8 cellular contexts compared by ENCODE assay signal in the genomic region with DNA sequence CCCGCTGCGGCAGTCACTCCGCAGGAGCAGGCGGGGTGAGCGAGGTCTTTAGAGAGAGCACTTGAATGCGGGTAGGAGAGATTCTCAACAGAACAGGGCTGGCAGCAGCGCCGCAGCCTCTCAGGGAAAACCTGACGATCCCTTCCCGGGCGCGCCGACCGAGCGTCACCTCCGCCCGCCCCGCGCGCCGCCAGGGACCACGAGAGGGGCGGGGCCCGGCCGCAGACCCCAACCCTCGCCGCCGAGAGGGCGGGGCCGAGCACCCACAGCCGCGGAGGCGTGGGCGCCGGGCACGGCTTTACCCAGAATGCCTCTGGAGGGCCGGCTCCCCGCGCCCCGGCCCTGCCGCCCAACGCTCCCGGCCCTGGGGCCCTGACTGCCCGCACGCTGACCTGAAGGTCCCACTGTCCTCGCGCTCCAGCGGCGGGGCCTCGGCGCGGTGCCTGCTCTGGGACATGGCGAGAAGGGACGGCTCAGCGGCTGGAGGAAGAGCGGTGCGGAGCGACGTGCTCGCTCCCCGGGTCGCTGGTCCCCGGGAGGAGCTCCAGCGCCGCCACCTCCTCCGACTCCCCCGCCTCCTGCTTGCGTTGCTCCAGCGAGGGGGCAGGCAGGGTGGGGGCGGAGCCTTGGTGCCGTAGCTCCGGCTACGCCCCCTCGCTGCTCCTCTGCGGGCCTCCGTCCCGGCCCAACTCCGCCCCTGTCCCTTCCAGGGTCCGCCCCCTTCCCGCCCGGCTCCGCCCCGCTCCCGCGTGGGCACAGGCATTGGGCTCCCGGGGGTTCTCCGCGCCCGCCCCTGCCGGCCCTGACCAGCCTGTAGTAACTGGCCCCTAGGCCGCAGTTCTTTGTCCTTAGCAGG. TPM values are rescaled to one million over a fixed set of nuclear protein-coding genes. Genes with fewer than 3 reads are reported as not detected.
A peak's percentile ranks its signal among the peaks of the same experiment; 100 is the strongest.
DNase-seq lines count a peak whose midpoint lies in the region; ATAC-seq and TF ChIP-seq lines count a peak whose summit lies in the region.

A gene with protein sequence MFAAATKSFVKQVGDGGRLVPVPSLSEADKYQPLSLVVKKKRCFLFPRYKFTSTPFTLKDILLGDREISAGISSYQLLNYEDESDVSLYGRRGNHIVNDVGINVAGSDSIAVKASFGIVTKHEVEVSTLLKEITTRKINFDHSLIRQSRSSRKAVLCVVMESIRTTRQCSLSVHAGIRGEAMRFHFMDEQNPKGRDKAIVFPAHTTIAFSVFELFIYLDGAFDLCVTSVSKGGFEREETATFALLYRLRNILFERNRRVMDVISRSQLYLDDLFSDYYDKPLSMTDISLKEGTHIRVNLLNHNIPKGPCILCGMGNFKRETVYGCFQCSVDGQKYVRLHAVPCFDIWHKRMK (plus strand): TSS at position 805 of the 856 bp plus-strand sequence. CDS start 2,032 bp downstream, outside the sequence.
Gene PRKRA (minus strand): TSS at position 602 of the 856 bp plus-strand sequence. CDS start 145 bp downstream, at position 457.

- H3K4me1 ChIP-seq in suprapubic skin, result peaks cover 32% of the 10 kb centered on the region

- no peak for TF ChIP-seq EP300 in suprapubic skin (IDR thresholded peaks at IDR 0.05)

- TF ChIP-seq POLR2A in NB4 (IDR thresholded peaks at IDR 0.05; ENCODE audit: extremely low read depth, insufficient read length) (peak; percentile 75), suprapubic skin (IDR thresholded peaks at IDR 0.05) (peak; percentile 66 to 72)

- H3K9me3 ChIP-seq in suprapubic skin, result no peaks in the 10 kb centered on the region

- no peak for TF ChIP-seq CTCF in GM06990 (IDR thresholded peaks at IDR 0.05; ENCODE audit: insufficient read depth, low read length, poor library complexity, severe bottlenecking)
- no peak for TF ChIP-seq CTCF in NB4 (IDR thresholded peaks at IDR 0.05; ENCODE audit: low read depth, low read length)
- TF ChIP-seq CTCF in suprapubic skin (IDR thresholded peaks at IDR 0.05), result no peak

- H3K36me3 ChIP-seq in GM06990 (ENCODE audit: control insufficient read depth, insufficient read depth, low read length) (no peaks in the 10 kb centered on the region; the same call in 1 of the 2 replicates), suprapubic skin (peaks cover 15% of the 10 kb centered on the region)

- 16% methylated on average over 5 of the region's 91 CpGs for WGBS in suprapubic skin

- ATAC-seq in HG02571 (IDR thresholded peaks at IDR 0.05; ENCODE audit: unreplicated experiment), result peak; percentile 76

- H3K4me3 ChIP-seq in GM06990 (replicated peaks; ENCODE audit: low read depth, low read length) (peak within 1 kb of the TSS; percentile 91), NB4 (ENCODE audit: low read depth, low read length) (peak within 1 kb of the TSS; percentile 83), suprapubic skin (peak within 1 kb of the TSS; percentile 99)

- peak; percentile 97 for DNase-seq in GM06990 (ENCODE audit: extremely low read depth, insufficient read length)
- peak; percentile 99 for DNase-seq in NB4 (ENCODE audit: low read depth)
- DNase-seq in SK-N-DZ (ENCODE audit: low spot score), result peak; percentile 97
- peak; percentile 96 for DNase-seq in activated naive CD4-positive, alpha-beta T cell treated with anti-CD3 and anti-CD28 coated beads, Interleukin-2, amount 50 U/mL, for 16 hours
- DNase-seq in germinal center (ENCODE audit: low spot score), result peak; percentile 96
- DNase-seq in nucleus accumbens (lab: John Stamatoyannopoulos, UW), result peak; percentile 73 to 99 (median 97)
- DNase-seq in suprapubic skin (ENCODE audit: low spot score in 2 of 2), result peak; percentile 97 to 98

- no peaks in the 10 kb centered on the region for H3K27me3 ChIP-seq in GM06990 (replicated peaks; ENCODE audit: control insufficient read depth, insufficient read depth, low read length)
- no peaks in the 10 kb centered on the region for H3K27me3 ChIP-seq in suprapubic skin

- peak within 1 kb of the TSS; percentile 100 for H3K27ac ChIP-seq in suprapubic skin

RNA-seq across cellular contexts. Expression of the first gene that starts in this region (rescaled TPM):
- polyA plus RNA-seq in SK-N-DZ (2014; cell fraction: cytosol; rRNA removed), result 1.4 and 4.2 TPM in 2 replicates
- 11.8 and 17.5 TPM in 2 replicates for polyA plus RNA-seq in SK-N-DZ (2014; cell fraction: nucleus; rRNA removed)
- 1 to 10 TPM; 1.7 to 6.6 (median 2.7) TPM for total RNA-seq in suprapubic skin

RNA-seq across cellular contexts. Expression of gene PRKRA, which starts in this region (rescaled TPM):
- 87.2 and 89.8 TPM in 2 replicates for polyA plus RNA-seq in SK-N-DZ (2014; cell fraction: cytosol; rRNA removed)
- polyA plus RNA-seq in SK-N-DZ (2014; cell fraction: nucleus; rRNA removed), result 80.3 and 91.9 TPM in 2 replicates
- 10 to 100 TPM; 48.7 to 83.2 (median 56.8) TPM for total RNA-seq in suprapubic skin

Comparison
In these comparisons a context has a peak if more than half of its experiments do, and no peak if none do; other contexts are left out.
1. Peak in every context shown above with its lines: DNase-seq, ATAC-seq, H3K4me3 ChIP-seq and H3K27ac ChIP-seq.